10 cellular contexts compared by ENCODE assay signal in genomic region chr2:218782529-218782845, GRCh38. TPM values are rescaled to one million over a fixed set of nuclear protein-coding genes. Genes with fewer than 3 reads are reported as not detected.
DNase-seq lines count a peak whose midpoint lies in the region; ATAC-seq and TF ChIP-seq lines count a peak whose summit lies in the region.
"Had no signal": no experiment of that assay in that cellular context is flagged by ENCODE, and none has a peak within 500 bp of the region (broad histone marks: within the 10 kb centered on the region; RNA-seq: fewer than 3 reads in every experiment).

No MANE protein-coding gene starts in this region.

- H3K4me1 ChIP-seq in mononuclear cell (ENCODE audit: insufficient read depth, low read length) (peaks cover 19% of the 10 kb centered on the region), thymus (ENCODE audit: control insufficient read depth, insufficient read depth, low read length) (no peaks in the 10 kb centered on the region)

- peak overlapping the region; percentile 53 for H3K27ac ChIP-seq in thymus (ENCODE audit: low read depth)

- ATAC-seq in GM21515 (IDR thresholded peaks at IDR 0.05; ENCODE audit: unreplicated experiment) = no peak

- H3K4me3 ChIP-seq in WI38 (ENCODE audit: low read depth, low read length) = peak overlapping the region; percentile 61
- H3K4me3 ChIP-seq in fibroblast of the aortic adventitia (ENCODE audit: low read depth, low read length) = peak overlapping the region; percentile 55
- peak overlapping the region; percentile 47 for H3K4me3 ChIP-seq in mononuclear cell (ENCODE audit: low read length)
- H3K4me3 ChIP-seq in thymus (ENCODE audit: low read length) = peak overlapping the region; percentile 35

- DNase-seq in fibroblast of the aortic adventitia (ENCODE audit: low read depth) = peak; percentile 5
- no peak for DNase-seq in NCI-H2029 treated with DMSO at 0.1 percent for 48 hours (lab: John Stamatoyannopoulos, UW)
- no peak for DNase-seq in NCI-H146 (lab: John Stamatoyannopoulos, UW)
- DNase-seq in NCI-H187 treated with DMSO at 0.1 percent for 48 hours (lab: John Stamatoyannopoulos, UW) = no peak
- DNase-seq: activated T-cell treated with anti-CD3 and anti-CD28 coated beads, Interleukin-2, amount 50 U/mL, for 24 hours; KBM-7 had no signal

- H3K36me3 ChIP-seq in thymus (ENCODE audit: control insufficient read depth, insufficient read depth) = no peaks in the 10 kb centered on the region

- TF ChIP-seq CTCF in WI38 (IDR thresholded peaks at IDR 0.05; ENCODE audit: low read depth, low read length) = no peak
- no peak for TF ChIP-seq CTCF in fibroblast of the aortic adventitia (IDR thresholded peaks at IDR 0.05; ENCODE audit: insufficient read depth, low read length)

- H3K27me3 ChIP-seq in mononuclear cell (ENCODE audit: insufficient read depth, low read length) = peaks cover 41% of the 10 kb centered on the region
- peaks cover 33% of the 10 kb centered on the region for H3K27me3 ChIP-seq in thymus (ENCODE audit: control insufficient read depth, insufficient read depth)

- WGBS in thymus = 47% methylated on average over 6 of the region's 6 CpGs

- H3K9me3 ChIP-seq in mononuclear cell (ENCODE audit: low read depth, low read length) (no peaks in the 10 kb centered on the region), thymus (ENCODE audit: control insufficient read depth) (no peaks in the 10 kb centered on the region)

RNA-seq across cellular contexts. Expression of gene CYP27A1, which starts 0.5 kb away (rescaled TPM):
- 10.5 and 42.8 TPM in 2 replicates for total RNA-seq in fibroblast of the aortic adventitia (ENCODE audit: low replicate concordance)
- total RNA-seq in mononuclear cell = 10.8 TPM
- polyA plus RNA-seq in thymus = 24.7 TPM

RNA-seq across cellular contexts. Expression of gene PRKAG3, which starts 49.1 kb away (rescaled TPM):
- 0.18 and 0.41 TPM in 2 replicates for total RNA-seq in fibroblast of the aortic adventitia (ENCODE audit: low replicate concordance)
- not detected for total RNA-seq in mononuclear cell
- polyA plus RNA-seq in thymus = 0.07 TPM
